Comparison of ENCODE assay signal across 2 cellular contexts in genomic region chr7:100677308-100678095, GRCh38.
TF ChIP-seq lines count a peak whose summit lies in the region.

No MANE protein-coding gene starts in this region.

TF ChIP-seq in K562, 482 proteins besides CTCF, POLR2A, EP300 and RAD21:
- TF ChIP-seq POLR2G (IDR thresholded peaks at IDR 0.05; ENCODE audit: low read depth, low read length) (peak; percentile 56), TBL1XR1 (IDR thresholded peaks at IDR 0.05; ENCODE audit: low read length in 2 of 2) (no peak), RBM22 (IDR thresholded peaks at IDR 0.05; ENCODE audit: low read depth, low read length, poor library complexity, severe bottlenecking) (peak; percentile 84), ZBTB33 (CRISPR knock-in tag; IDR thresholded peaks at IDR 0.05) (peak; percentile 19; the same call in 1 of the 2 replicates)

TF ChIP-seq in neural cell, 6 proteins besides CTCF, POLR2A, EP300 and RAD21:
- TF ChIP-seq TAF1 (IDR thresholded peaks at IDR 0.05; ENCODE audit: low read depth) (no peak), POLR2AphosphoS5 (IDR thresholded peaks at IDR 0.05) (peak; percentile 15)
